ENCODE assay signal across 8 cellular contexts in genomic region chr9:113275147-113276131, GRCh38. TPM values are rescaled to one million over a fixed set of nuclear protein-coding genes. Genes with fewer than 3 reads are reported as not detected.
DNase-seq lines count a peak whose midpoint lies in the region; TF ChIP-seq lines count a peak whose summit lies in the region.

CDC26 (minus strand) TSS chr9:113275572; CDS start chr9:113272507, 3,065 bp downstream.
PRPF4 (plus strand) TSS chr9:113275658; CDS start chr9:113275744, 86 bp downstream.

- no peak within 1 kb of the TSS for H2BK15ac ChIP-seq in H9 (ENCODE audit: low read depth, low read length)

- H3K9me2 ChIP-seq in neural cell (ENCODE audit: insufficient read depth, low read length), result no peaks in the 10 kb centered on the region

- H3K79me2 ChIP-seq in H9 (ENCODE audit: insufficient read depth, low read length), result peaks cover 1% of the 10 kb centered on the region; the same call in 1 of the 2 replicates
- peaks cover 22% of the 10 kb centered on the region for H3K79me2 ChIP-seq in neural cell (replicated peaks; ENCODE audit: insufficient read depth, low read length)

- H3K4me2 ChIP-seq in H9 (ENCODE audit: insufficient read depth, insufficient read length, low read length), result peak within 1 kb of the TSS; percentile 88
- H3K4me2 ChIP-seq in neural cell (ENCODE audit: low read length), result peak within 1 kb of the TSS; percentile 81

- H3K27ac ChIP-seq in H9 (ENCODE audit: insufficient read length, low read depth, low read length) (no peak within 1 kb of the TSS), neural cell (ENCODE audit: low read length) (peak within 1 kb of the TSS; percentile 96), stomach (peak within 1 kb of the TSS; percentile 90 to 97 (median 96))

- H3K23ac ChIP-seq in H9 (ENCODE audit: insufficient read length, low read depth, low read length), result no peak within 1 kb of the TSS

- no peak within 1 kb of the TSS for H3K56ac ChIP-seq in H9 (ENCODE audit: insufficient read length, low read depth, low read length)

- no peaks in the 10 kb centered on the region for H3F3A ChIP-seq in neural cell (ENCODE audit: insufficient read depth, low read length, poor library complexity, severe bottlenecking)

- no peaks in the 10 kb centered on the region for H3K27me3 ChIP-seq in H9 (ENCODE audit: insufficient read depth, low read length)
- no peaks in the 10 kb centered on the region for H3K27me3 ChIP-seq in neural cell (ENCODE audit: insufficient read depth, low read depth, low read length)
- H3K27me3 ChIP-seq in stomach, result no peaks in the 10 kb centered on the region

- no peak within 1 kb of the TSS for H2BK20ac ChIP-seq in H9 (ENCODE audit: low read depth, low read length, poor library complexity, severe bottlenecking)

- peaks cover 7 to 9% of the 10 kb centered on the region in 2 experiments for H3K4me1 Mint-ChIP-seq in H9

- no peaks in the 10 kb centered on the region for H3K79me1 ChIP-seq in H9 (ENCODE audit: insufficient read depth, low read depth, low read length, poor library complexity, severe bottlenecking)

- H2BK12ac ChIP-seq in H9 (ENCODE audit: insufficient read length, low read depth, low read length), result no peak within 1 kb of the TSS

- no peak within 1 kb of the TSS for H3K4me3 Mint-ChIP-seq in H9

- WGBS in H9 (ENCODE audit: extremely low coverage, insufficient read length, low lambda C conversion rate), result no CpG with 5 or more reads among the region's 63 CpGs
- WGBS in stomach, 5 donors, result 0 to 1% (median 0%) methylated on average over 40 to 63 of the region's 63 CpGs

- no peaks in the 10 kb centered on the region for H3K9me3 ChIP-seq in ES-I3 (ENCODE audit: control insufficient read depth, insufficient read depth, low read length)
- no peaks in the 10 kb centered on the region for H3K9me3 ChIP-seq in H9 (ENCODE audit: control insufficient read depth, low read depth, low read length)
- no peaks in the 10 kb centered on the region for H3K9me3 ChIP-seq in neural cell (ENCODE audit: low read length)
- no peaks in the 10 kb centered on the region for H3K9me3 ChIP-seq in stomach

- DNase-seq in H9, result peak; percentile 99
- peak; percentile 100 for DNase-seq in M059J (ENCODE audit: low read depth)
- peak; percentile 92 for DNase-seq in activated T-helper 9 cell treated with anti-CD3 and anti-CD28 coated beads, Interleukin-2, amount 50 U/mL, for 16 hours (ENCODE audit: low read depth)
- DNase-seq in fibroblast of the conjunctiva (ENCODE audit: low read depth), result peak; percentile 98
- DNase-seq in stomach, result peak; percentile 97

- H4K20me1 ChIP-seq in H9 (ENCODE audit: control insufficient read depth, insufficient read depth, insufficient read length) (no peaks in the 10 kb centered on the region), neural cell (ENCODE audit: insufficient read depth) (no peaks in the 10 kb centered on the region)

- no peak within 1 kb of the TSS for H3T11ph ChIP-seq in H9 (ENCODE audit: low read length)

- H2BK5ac ChIP-seq in H9 (ENCODE audit: insufficient read length, low read length), result peak within 1 kb of the TSS; percentile 14

- H3K18ac ChIP-seq in H9 (ENCODE audit: insufficient read length, low read depth, low read length), result peak within 1 kb of the TSS; percentile 78

- no peak within 1 kb of the TSS for H2AK5ac ChIP-seq in H9 (ENCODE audit: insufficient read length, low read length)

- H4K5ac ChIP-seq in H9 (ENCODE audit: insufficient read length, low read depth, low read length), result no peak within 1 kb of the TSS

- intact Hi-C loops in stomach (cut with DNase I; ENCODE audit: low total_unique reads), result loop anchor here (10.0 kb wide), 1 partner anchor 379 kb away; no protein-coding TSS in a partner anchor

- H3K23me2 ChIP-seq in H9 (ENCODE audit: insufficient read length, low read depth, low read length, poor library complexity, severe bottlenecking), result peaks cover 8% of the 10 kb centered on the region

- no peak within 1 kb of the TSS for H3K27ac Mint-ChIP-seq in H9

- TF ChIP-seq EP300 in neural cell (conservative IDR thresholded peaks at IDR 0.05; ENCODE audit: poor library complexity, severe bottlenecking) (peak; percentile 63), stomach (IDR thresholded peaks at IDR 0.05) (peak; percentile 9)

- no peak within 1 kb of the TSS for H4K8ac ChIP-seq in H9 (replicated peaks; ENCODE audit: insufficient read length, low read depth, low read length)

- TF ChIP-seq CTCF in H9 (conservative IDR thresholded peaks at IDR 0.05) (no peak), neural cell (IDR thresholded peaks at IDR 0.05; ENCODE audit: poor library complexity, severe bottlenecking) (no peak), stomach (IDR thresholded peaks at IDR 0.05) (peak in 1 of 7 experiments; percentile 22)

- TF ChIP-seq RAD21 in neural cell (conservative IDR thresholded peaks at IDR 0.05), result no peak

- H2AFZ ChIP-seq in H9 (ENCODE audit: low read length) (no peak within 1 kb of the TSS), neural cell (ENCODE audit: low read depth, low read length) (peak within 1 kb of the TSS; percentile 93)

- H3K9ac ChIP-seq in ES-I3 (ENCODE audit: low read depth, low read length) (peak within 1 kb of the TSS; percentile 82), H9 (ENCODE audit: extremely low read depth, insufficient read length, low read length) (peak within 1 kb of the TSS; percentile 94), neural cell (ENCODE audit: low read length) (peak within 1 kb of the TSS; percentile 87)

- no peak within 1 kb of the TSS for H3K4ac ChIP-seq in H9 (ENCODE audit: low read depth, low read length)

- peak within 1 kb of the TSS; percentile 85 for H3K4me3 ChIP-seq in neural cell (ENCODE audit: low read length)
- peak within 1 kb of the TSS; percentile 58 to 84 (median 79) for H3K4me3 ChIP-seq in stomach

- no peak within 1 kb of the TSS for H4K91ac ChIP-seq in H9 (ENCODE audit: insufficient read length, low read depth, low read length)

- peaks cover 26 to 57% (median 55%) of the 10 kb centered on the region in 3 experiments; a peak in 6 of 7 replicates for H3K36me3 Mint-ChIP-seq in H9 (ENCODE audit: insufficient read depth in 1 of 3, low read depth in 3 of 3)

- H2BK120ac ChIP-seq in H9 (ENCODE audit: low read depth, low read length, poor library complexity, severe bottlenecking), result no peak within 1 kb of the TSS

- no peaks in the 10 kb centered on the region for H3K27me3 Mint-ChIP-seq in H9 (ENCODE audit: low read depth)

- peak within 1 kb of the TSS; percentile 92 for H3K14ac ChIP-seq in H9 (ENCODE audit: insufficient read depth, low read length)

- H3K4me1 ChIP-seq in ES-I3 (ENCODE audit: insufficient read depth, low read length), result peaks cover 4% of the 10 kb centered on the region; the same call in 1 of the 2 replicates
- no peaks in the 10 kb centered on the region; the same call in 1 of the 2 replicates for H3K4me1 ChIP-seq in H9 (ENCODE audit: insufficient read depth, low read length)
- peaks cover 9 to 38% (median 29%) of the 10 kb centered on the region in 4 donors for H3K4me1 ChIP-seq in stomach

- TF ChIP-seq POLR2A in Raji (IDR thresholded peaks at IDR 0.05; ENCODE audit: insufficient read depth, low read depth, low read length), result peak; percentile 98
- peak in 2 of 4 donors; percentile 92 to 93 for TF ChIP-seq POLR2A in stomach (IDR thresholded peaks at IDR 0.05)

- no peaks in the 10 kb centered on the region for H3K9me3 Mint-ChIP-seq in H9

- H3K36me3 ChIP-seq in ES-I3 (ENCODE audit: insufficient read depth, low read length) (peaks cover 29% of the 10 kb centered on the region), neural cell (ENCODE audit: insufficient read depth, low read length) (peaks cover 3% of the 10 kb centered on the region), stomach (peaks cover 34 to 68% (median 64%) of the 10 kb centered on the region in 4 donors)

TF ChIP-seq in neural cell, 6 proteins besides CTCF, POLR2A, EP300 and RAD21 (continues in another document):
- TF ChIP-seq POLR2AphosphoS5 (IDR thresholded peaks at IDR 0.05) (peak; percentile 99), SMC3 (conservative IDR thresholded peaks at IDR 0.05; ENCODE audit: poor library complexity) (no peak), REST (IDR thresholded peaks at IDR 0.05; ENCODE audit: borderline replicate concordance) (peak; percentile 80), TAF1 (IDR thresholded peaks at IDR 0.05; ENCODE audit: low read depth) (peak; percentile 73), MXI1 (conservative IDR thresholded peaks at IDR 0.05; ENCODE audit: poor library complexity, severe bottlenecking) (peak; percentile 97)

RNA-seq across cellular contexts. Expression of gene CDC26, which starts in this region (rescaled TPM):
- 37.8 and 38.6 TPM in 2 replicates for total RNA-seq in H9 (2021)
- 72.0 and 80.5 TPM in 2 replicates for total RNA-seq in M059J (2014; rRNA removed; shearing (Covaris generic))
- 64.8 and 88.0 TPM in 2 replicates for polyA plus RNA-seq in neural cell
- polyA minus RNA-seq in neural cell, result 27.1 and 28.5 TPM in 2 replicates
- total RNA-seq in stomach, result 10 to 100 TPM in 4 of 5 donors, 1 to 10 TPM in 1; 7.2 to 46.1 (median 25.4) TPM
- polyA plus RNA-seq in stomach, result 10 to 100 TPM; 28.2 to 66.4 (median 45.3) TPM

RNA-seq across cellular contexts. Expression of gene PRPF4, which starts in this region (rescaled TPM):
- 48.5 and 49.8 TPM in 2 replicates for total RNA-seq in H9 (2021)
- total RNA-seq in M059J (2014; rRNA removed; shearing (Covaris generic)), result 50.8 and 61.0 TPM in 2 replicates
- polyA plus RNA-seq in neural cell, result 24.3 and 27.4 TPM in 2 replicates
- 22.9 and 28.9 TPM in 2 replicates for polyA minus RNA-seq in neural cell
- 10 to 100 TPM in 2 of 5 donors, 1 to 10 TPM in 3; 3.2 to 25.0 (median 9.9) TPM for total RNA-seq in stomach
- polyA plus RNA-seq in stomach, result 10 to 100 TPM in 2 of 3 donors, 1 to 10 TPM in 1; 7.8 to 11.4 (median 10.0) TPM
